ENCODE assay signal across 26 cellular contexts in genomic region chr10:128485701-128486235, GRCh38.
"Had no signal": no experiment of that assay in that cellular context is flagged by ENCODE, and none has a peak within 500 bp of the region (broad histone marks: within the 10 kb centered on the region; RNA-seq: fewer than 3 reads in every experiment).

No MANE protein-coding gene starts in this region.

- H3K4me3 ChIP-seq: neural progenitor cell, pancreas, psoas muscle, right lobe of liver, sigmoid colon, suprapubic skin, testis, tibial artery, transverse colon, upper lobe of right lung, uterus had no signal

- H3K36me3 ChIP-seq: neural progenitor cell, pancreas, right lobe of liver, sigmoid colon, suprapubic skin, tibial artery, transverse colon, upper lobe of right lung, uterus had no signal

- H3K27ac ChIP-seq: neural progenitor cell, pancreas, psoas muscle, right lobe of liver, sigmoid colon, suprapubic skin, testis, tibial artery, transverse colon, upper lobe of right lung, uterus had no signal

- H3K27me3 ChIP-seq: neural progenitor cell, pancreas, right lobe of liver, sigmoid colon, testis, tibial artery, upper lobe of right lung, uterus had no signal

- H3K4me1 ChIP-seq: neural progenitor cell, pancreas, psoas muscle, right lobe of liver, sigmoid colon, suprapubic skin, testis, tibial artery, transverse colon, upper lobe of right lung, uterus had no signal

- H3K4me2 ChIP-seq: neural progenitor cell had no signal

- ATAC-seq: naive thymus-derived CD4-positive, alpha-beta T cell; natural killer cell; pancreas; psoas muscle; right cardiac atrium; right lobe of liver; stimulated activated memory B cell treated with anti-CD40 and anti-IgM and Interleukin-4, amounts not matched to agents 10 μg/mL and 1 μg/mL and 100 μg/mL, for 72 hours; stimulated activated naive CD8-positive, alpha-beta T cell treated with anti-CD3 and anti-CD28 coated beads, Interleukin-15, amount 100 ng/mL, for 72 hours; stimulated activated naive CD8-positive, alpha-beta T cell treated with anti-CD3 and anti-CD28 coated beads, Interleukin-15, Interleukin-2, amounts not matched to agents 100 U/mL and 50 U/mL, for 24 hours; upper lobe of right lung had no signal

- DNase-seq: naive thymus-derived CD4-positive, alpha-beta T cell; natural killer cell; occipital lobe; pancreas; psoas muscle; right cardiac atrium; sigmoid colon; small intestine; stimulated activated CD4-positive, alpha-beta T cell treated with anti-CD3 and anti-CD28 coated beads, Interleukin-12 subunit alpha, Interleukin-12 subunit beta, amount 100 ng/mL, for 4 hours; stimulated activated CD4-positive, alpha-beta T cell treated with anti-CD3 and anti-CD28 coated beads, Interleukin-1b, Interleukin-23, amount 100 ng/mL, for 48 hours; stimulated activated CD4-positive, alpha-beta T cell treated with anti-CD3 and anti-CD28 coated beads, Interleukin-4, amount 100 ng/mL, for 1 hour; stimulated activated CD4-positive, alpha-beta T cell treated with anti-CD3 and anti-CD28 coated beads, Interleukin-4, amount 100 ng/mL, for 4 hours; stimulated activated CD8-positive, alpha-beta memory T cell treated with anti-CD3 and anti-CD28 coated beads, Interleukin-4, amount 100 ng/mL, for 48 hours; stimulated activated naive CD4-positive, alpha-beta T cell; stimulated activated naive CD8-positive, alpha-beta T cell treated with anti-CD3 and anti-CD28 coated beads, Interleukin-15, amount 100 ng/mL, for 72 hours; stimulated activated naive CD8-positive, alpha-beta T cell treated with anti-CD3 and anti-CD28 coated beads, Interleukin-15, Interleukin-2, amounts not matched to agents 100 U/mL and 50 U/mL, for 24 hours; substantia nigra; testis; tibial artery; transverse colon; upper lobe of right lung; uterus had no signal

- H2AFZ ChIP-seq: neural progenitor cell had no signal

- H3K9me3 ChIP-seq: pancreas, psoas muscle, right lobe of liver, suprapubic skin, testis, transverse colon, upper lobe of right lung, uterus had no signal
